In the genomic region with DNA sequence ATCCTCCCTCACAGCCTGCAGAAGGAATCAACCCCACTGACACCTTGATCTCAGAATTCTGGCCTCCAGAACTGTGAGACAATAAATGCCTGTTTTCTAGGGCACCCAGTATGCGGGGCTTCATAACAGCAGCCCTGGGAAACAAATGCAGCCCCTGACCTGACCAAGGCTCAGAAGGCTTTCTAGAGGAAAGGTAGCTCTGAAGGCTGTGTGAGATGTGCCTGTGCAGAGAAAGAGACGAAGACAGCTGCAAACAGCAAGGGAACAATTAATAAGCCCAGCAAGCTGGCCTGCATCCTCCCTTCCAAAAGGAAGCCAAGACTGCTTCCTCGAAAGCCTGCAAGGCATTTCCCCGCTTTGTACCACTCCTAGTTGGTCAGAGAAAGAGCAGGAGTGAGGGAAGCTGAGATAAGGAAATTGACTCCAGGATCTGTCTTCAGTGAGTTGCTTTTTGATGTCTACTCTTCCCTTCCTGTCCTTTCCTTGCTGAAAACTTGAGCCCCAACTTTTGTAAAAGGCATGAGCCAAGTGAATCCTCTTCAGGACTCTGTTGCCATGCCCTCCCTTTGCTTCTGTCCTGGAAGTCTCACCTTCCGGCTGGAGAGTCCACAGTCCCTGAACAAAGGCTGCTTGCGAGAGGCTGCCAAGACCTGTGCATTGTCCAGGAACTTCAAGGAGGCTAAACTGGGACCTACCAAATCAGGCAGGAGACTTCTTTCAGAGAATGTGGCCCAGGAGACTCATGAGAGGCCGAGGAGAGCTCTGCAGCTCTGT, we compare ENCODE assay signal across 17 cellular contexts.
DNase-seq lines count a peak whose midpoint lies in the region; ATAC-seq, FAIRE-seq and TF ChIP-seq lines count a peak whose summit lies in the region.
"Had no signal": no experiment of that assay in that cellular context is flagged by ENCODE, and none has a peak within 500 bp of the region (broad histone marks: within the 10 kb centered on the region; RNA-seq: fewer than 3 reads in every experiment).

No MANE protein-coding gene starts in this region.

- H3K9ac ChIP-seq in H1 (replicated peaks in 1 of 4; ENCODE audit: extremely low read depth in 1 of 4, low read depth in 3 of 4, low read length in 3 of 4) (no peak overlapping the region), trophoblast cell (ENCODE audit: low read length) (no peak overlapping the region)
- H3K9ac ChIP-seq: KMS-11 had no signal

- H3K14ac ChIP-seq in H1 (ENCODE audit: insufficient read length) (no peak overlapping the region), trophoblast cell (ENCODE audit: low read length) (no peak overlapping the region)

- H2BK15ac ChIP-seq in H1 (ENCODE audit: low read length), result no peak overlapping the region

- H3K56ac ChIP-seq in H1 (replicated peaks; ENCODE audit: insufficient read length, low read depth, low read length), result no peak overlapping the region

- TF ChIP-seq RAD21 in H1 (IDR thresholded peaks at IDR 0.05 in 1 of 2, conservative IDR thresholded peaks at IDR 0.05 in 1 of 2; ENCODE audit: low read depth in 2 of 2, low read length in 2 of 2), result no peak

- peaks cover 9% of the 10 kb centered on the region for H3K9me3 Mint-ChIP-seq in nephron progenitor cell
- H3K9me3 Mint-ChIP-seq: CD8-positive, alpha-beta T cell had no signal

- 0 out of 2 replicates have a peak overlapping the region, but pooled peaks have one; percentile 29 for H2AFZ ChIP-seq in H1 (ENCODE audit: low read length)
- H2AFZ ChIP-seq in trophoblast cell (ENCODE audit: insufficient read depth, low read length, poor library complexity), result no peak overlapping the region

- H4K8ac ChIP-seq in H1 (ENCODE audit: extremely low read depth, insufficient read depth, low read length) (no peak overlapping the region), trophoblast cell (ENCODE audit: low read depth, low read length) (no peak overlapping the region)

- no peaks in the 10 kb centered on the region for H3K9me3 ChIP-seq in H1 (ENCODE audit: insufficient read depth in 2 of 2, low read depth in 1 of 2, low read length in 1 of 2)
- no peaks in the 10 kb centered on the region for H3K9me3 ChIP-seq in trophoblast cell (ENCODE audit: insufficient read depth, low read depth, low read length)
- H3K9me3 ChIP-seq: HAP-1 had no signal

- no peak overlapping the region for H2BK12ac ChIP-seq in H1 (ENCODE audit: low read depth, low read length)
- no peak overlapping the region for H2BK12ac ChIP-seq in trophoblast cell (ENCODE audit: low read length)

- no peaks in the 10 kb centered on the region for H3K79me2 ChIP-seq in H1 (ENCODE audit: control insufficient read depth in 1 of 2, insufficient read depth in 2 of 2, low read length in 2 of 2)
- H3K79me2 ChIP-seq in trophoblast cell (ENCODE audit: control insufficient read depth, insufficient read depth, low read length, poor library complexity), result no peaks in the 10 kb centered on the region

- no peak overlapping the region for H3K18ac ChIP-seq in H1 (ENCODE audit: extremely low read depth, low read length)
- no peak overlapping the region for H3K18ac ChIP-seq in trophoblast cell (ENCODE audit: low read length)

- POLR2A ChIA-PET in H1 (lab: Charles Lee; ENCODE audit: partially characterized antibody), result no interaction called here

- H2AK5ac ChIP-seq in H1 (ENCODE audit: low read depth, low read length) (no peak overlapping the region), trophoblast cell (ENCODE audit: low read length) (no peak overlapping the region)

- no peak for TF ChIP-seq POLR2A in H1 (IDR thresholded peaks at IDR 0.05; ENCODE audit: control extremely low read depth in 1 of 2, low read depth in 2 of 2, low read length in 2 of 2)

- no peak overlapping the region for H3K27ac ChIP-seq in H1 (ENCODE audit: low read depth, low read length)
- no peak overlapping the region for H3K27ac ChIP-seq in trophoblast cell (ENCODE audit: low read depth, low read length)
- H3K27ac ChIP-seq: 22Rv1, KMS-11 had no signal

- no peak overlapping the region for H3K4me3 Mint-ChIP-seq in nephron progenitor cell
- H3K4me3 Mint-ChIP-seq: CD8-positive, alpha-beta T cell had no signal

- H2BK20ac ChIP-seq in H1 (ENCODE audit: low read length), result no peak overlapping the region

- DNase-seq in Right ventricle myocardium superior, result peak; percentile 43
- DNase-seq in Right ventricle myocardium inferior (ENCODE audit: missing footprints), result no peak
- no peak for DNase-seq in H1 (ENCODE audit: low read depth in 1 of 2, low spot score in 2 of 2)
- DNase-seq in left ventricle myocardium superior, result no peak
- DNase-seq in nephron progenitor cell, result no peak
- no peak for DNase-seq in activated gamma-delta T cell (lab: John Stamatoyannopoulos, UW)
- no peak for DNase-seq in NCI-H1436 treated with DMSO at 0.1 percent for 48 hours (lab: John Stamatoyannopoulos, UW)
- no peak for DNase-seq in trophoblast cell
- DNase-seq: CD8-positive, alpha-beta T cell; DMS79; NCI-H1092; NCI-H1694; NCI-H510A treated with DMSO at 0.1 percent for 48 hours had no signal

- H3K23ac ChIP-seq in H1 (ENCODE audit: insufficient read length) (no peak overlapping the region), trophoblast cell (ENCODE audit: low read length) (no peak overlapping the region)

- CTCF ChIA-PET in H1 (lab: Charles Lee; ENCODE audit: partially characterized antibody), result interaction anchor here (9.1 kb wide), 1 partner anchor 82 kb away, joined by 120 read pairs; no protein-coding TSS in a partner anchor

- TF ChIP-seq EP300 in H1 (IDR thresholded peaks at IDR 0.05; ENCODE audit: borderline replicate concordance in 1 of 2, low read depth in 2 of 2, low read length in 2 of 2), result no peak

- FAIRE-seq in H1 (lab: Jason Lieb, UNC), result no peak
- FAIRE-seq: D721Med had no signal

- H3K36me3 ChIP-seq in H1 (ENCODE audit: control insufficient read depth in 2 of 4, insufficient read depth in 4 of 4, low read length in 3 of 4) (no peaks in the 10 kb centered on the region), trophoblast cell (ENCODE audit: control insufficient read depth in 1 of 2, insufficient read depth in 2 of 2, low read length in 2 of 2) (no peaks in the 10 kb centered on the region)
- H3K36me3 ChIP-seq: HAP-1 had no signal

- H3K27ac Mint-ChIP-seq in nephron progenitor cell, result peak overlapping the region; percentile 73
- H3K27ac Mint-ChIP-seq: CD8-positive, alpha-beta T cell had no signal

- H3K27me3 ChIP-seq in H1 (replicated peaks in 1 of 4; ENCODE audit: control insufficient read depth in 3 of 4, extremely low read depth in 1 of 4, insufficient read depth in 3 of 4, low read length in 3 of 4) (no peaks in the 10 kb centered on the region), trophoblast cell (ENCODE audit: insufficient read depth, low read length) (no peaks in the 10 kb centered on the region)

- no peaks in the 10 kb centered on the region for H3K36me3 Mint-ChIP-seq in nephron progenitor cell (ENCODE audit: low read depth)
- H3K36me3 Mint-ChIP-seq: CD8-positive, alpha-beta T cell had no signal

- no peak overlapping the region for H3K4me3 ChIP-seq in H1 (ENCODE audit: extremely low read depth in 1 of 4, insufficient read depth in 2 of 4, low read depth in 3 of 4, low read length in 4 of 4)
- H3K4me3 ChIP-seq in trophoblast cell (ENCODE audit: low read depth, low read length), result no peak overlapping the region
- H3K4me3 ChIP-seq: HAP-1 had no signal

- H3K4ac ChIP-seq in H1 (replicated peaks; ENCODE audit: insufficient read length, low read depth, low read length), result no peak overlapping the region
- H3K4ac ChIP-seq in trophoblast cell (ENCODE audit: low read depth, low read length), result no peak overlapping the region

- 85% methylated on average over 7 of the region's 7 CpGs; no CpG with 5 or more reads in 1 of the 2 experiments for WGBS in H1 (ENCODE audit: extremely low coverage in 1 of 2, insufficient coverage in 1 of 2, insufficient read length in 1 of 2, insufficient replicate concordance in 2 of 2, low coverage in 1 of 2, low lambda C conversion rate in 2 of 2, missing lambda C conversion rate in 1 of 2), 2 experiments
- no CpG with 5 or more reads among the region's 7 CpGs for WGBS in trophoblast cell (ENCODE audit: extremely low coverage, insufficient coverage, insufficient read length)

- H2BK5ac ChIP-seq in H1 (ENCODE audit: low read depth, low read length) (no peak overlapping the region), trophoblast cell (ENCODE audit: low read depth, low read length, poor library complexity) (no peak overlapping the region)

- H2BK120ac ChIP-seq in H1 (replicated peaks; ENCODE audit: low read depth, low read length), result no peak overlapping the region
- no peak overlapping the region for H2BK120ac ChIP-seq in trophoblast cell (ENCODE audit: insufficient read depth, low read length, poor library complexity)

- ATAC-seq in Right ventricle myocardium superior (ENCODE audit: poor library complexity), result no peak
- ATAC-seq in Right ventricle myocardium inferior, result no peak
- peak; percentile 57 for ATAC-seq in left ventricle myocardium superior
- ATAC-seq: CD8-positive, alpha-beta T cell had no signal

- H3K27me3 Mint-ChIP-seq in nephron progenitor cell (ENCODE audit: low read depth, poor library complexity), result peaks cover 3% of the 10 kb centered on the region

- H3K4me1 ChIP-seq in H1 (replicated peaks in 1 of 4; ENCODE audit: control insufficient read depth in 3 of 4, insufficient read depth in 4 of 4, low read length in 3 of 4), result no peaks in the 10 kb centered on the region
- H3K4me1 ChIP-seq in trophoblast cell (ENCODE audit: control insufficient read depth in 1 of 2, insufficient read depth in 2 of 2, low read length in 2 of 2), result peaks cover 4 to 5% of the 10 kb centered on the region in 2 experiments

- H4K20me1 ChIP-seq in H1 (replicated peaks in 1 of 2; ENCODE audit: control insufficient read depth in 1 of 2, insufficient read depth in 2 of 2, low read length in 2 of 2), result no peaks in the 10 kb centered on the region

- intact Hi-C loops in Right ventricle myocardium superior (cut with DNase I) (no loop called here), Right ventricle myocardium inferior (cut with DNase I) (loop anchor here (10.0 kb wide), 1 partner anchor 165 kb away; a partner anchor contains a TSS), left ventricle myocardium superior (cut with micrococcal nuclease) (no loop called here)

- H3K4me1 Mint-ChIP-seq in nephron progenitor cell, result peaks cover 17% of the 10 kb centered on the region

- no peak overlapping the region for H3K4me2 ChIP-seq in H1 (ENCODE audit: insufficient read depth in 1 of 2, low read depth in 2 of 2, low read length in 2 of 2)
- no peak overlapping the region for H3K4me2 ChIP-seq in trophoblast cell (ENCODE audit: low read length)
- H3K4me2 ChIP-seq: KMS-11 had no signal

- no peaks in the 10 kb centered on the region for H3K79me1 ChIP-seq in H1 (ENCODE audit: low read depth, low read length)
- no peaks in the 10 kb centered on the region for H3K79me1 ChIP-seq in trophoblast cell (ENCODE audit: low read length)

- H4K91ac ChIP-seq in H1 (replicated peaks; ENCODE audit: insufficient read length, low read length) (no peak overlapping the region), trophoblast cell (ENCODE audit: low read depth, low read length) (no peak overlapping the region)

- H4K12ac ChIP-seq in trophoblast cell (ENCODE audit: low read depth, low read length), result no peak overlapping the region

- H3K23me2 ChIP-seq in H1 (ENCODE audit: low read depth, low read length), result no peaks in the 10 kb centered on the region

- no peak overlapping the region for H4K5ac ChIP-seq in H1 (ENCODE audit: insufficient read length, low read depth, low read length)

- no peak for TF ChIP-seq CTCF in H1 (IDR thresholded peaks at IDR 0.05; ENCODE audit: control extremely low read depth in 1 of 3, insufficient read depth in 1 of 3, low read depth in 1 of 3, low read length in 3 of 3)
- no peak for TF ChIP-seq CTCF in nephron progenitor cell (IDR thresholded peaks at IDR 0.05)
